In the genomic region with DNA sequence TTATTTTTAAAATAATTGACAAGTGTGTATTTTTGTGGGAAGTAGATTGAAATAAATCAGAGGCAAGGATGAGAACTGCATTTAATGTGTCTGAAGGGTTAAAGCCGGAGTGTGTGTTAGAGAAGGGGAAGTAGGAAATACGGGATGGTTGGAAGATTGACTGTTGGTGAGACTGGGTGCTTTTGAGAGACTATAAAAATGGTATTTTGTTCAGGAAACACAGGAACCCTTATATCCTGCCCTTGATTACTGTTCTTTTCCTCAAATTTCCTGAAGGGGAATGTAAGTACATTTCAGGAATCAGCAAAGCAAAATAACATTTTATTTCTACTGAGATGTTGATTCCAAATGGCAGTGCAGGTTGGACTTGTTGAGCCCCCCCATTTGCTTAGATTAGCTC, we compare ENCODE assay signal across 26 cellular contexts.
"Had no signal": no experiment of that assay in that cellular context is flagged by ENCODE, and none has a peak within 500 bp of the region (broad histone marks: within the 10 kb centered on the region; RNA-seq: fewer than 3 reads in every experiment).

No MANE protein-coding gene starts in this region.

- ATAC-seq: mucosa of descending colon; naive thymus-derived CD4-positive, alpha-beta T cell; pancreas; right cardiac atrium; sciatic nerve; stimulated activated effector memory CD8-positive, alpha-beta T cell treated with anti-CD3 and anti-CD28 coated beads, Interleukin-12 subunit alpha, Interleukin-12 subunit beta, amount 100 ng/mL, for 72 hours; upper lobe of right lung had no signal

- H3K9me3 ChIP-seq: pancreas, prostate gland, thoracic aorta, upper lobe of right lung had no signal

- H3K27ac ChIP-seq: hepatocyte, left ventricle myocardium inferior, pancreas, prostate gland, skin epidermis, suprapubic skin, thoracic aorta, tibial artery, upper lobe of right lung had no signal

- DNase-seq: islet precursor cell; left ventricle myocardium inferior; midbrain; mucosa of descending colon; naive thymus-derived CD4-positive, alpha-beta T cell; nucleus accumbens; pancreas; posterior cingulate gyrus; retina; right cardiac atrium; stimulated activated CD4-positive, alpha-beta T cell treated with anti-CD3 and anti-CD28 coated beads, Interleukin-12 subunit alpha, Interleukin-12 subunit beta, amount 100 ng/mL, for 4 hours; stimulated activated CD4-positive, alpha-beta T cell treated with anti-CD3 and anti-CD28 coated beads, Interleukin-15, amount 100 ng/mL, for 24 hours; stimulated activated CD4-positive, alpha-beta T cell treated with anti-CD3 and anti-CD28 coated beads, Interleukin-2, amount 100 ng/mL, for 24 hours; stimulated activated CD4-positive, alpha-beta T cell treated with anti-CD3 and anti-CD28 coated beads, Interleukin-4, amount 100 ng/mL, for 24 hours; stimulated activated naive CD4-positive, alpha-beta T cell; tibial artery; trophoblast cell; upper lobe of right lung had no signal

- H3K27me3 ChIP-seq: hepatocyte, pancreas, suprapubic skin, tibial artery, upper lobe of right lung had no signal

- H3K36me3 ChIP-seq: prostate gland, thoracic aorta, upper lobe of right lung had no signal

- H3K4me3 ChIP-seq: hepatocyte, left ventricle myocardium inferior, lung, mucosa of descending colon, pancreas, prostate gland, skin epidermis, suprapubic skin, thoracic aorta, tibial artery, upper lobe of right lung had no signal

- H3K4me1 ChIP-seq: pancreas, prostate gland, suprapubic skin, tibial artery, upper lobe of right lung had no signal
